3 cellular contexts compared by ENCODE assay signal in the genomic region with DNA sequence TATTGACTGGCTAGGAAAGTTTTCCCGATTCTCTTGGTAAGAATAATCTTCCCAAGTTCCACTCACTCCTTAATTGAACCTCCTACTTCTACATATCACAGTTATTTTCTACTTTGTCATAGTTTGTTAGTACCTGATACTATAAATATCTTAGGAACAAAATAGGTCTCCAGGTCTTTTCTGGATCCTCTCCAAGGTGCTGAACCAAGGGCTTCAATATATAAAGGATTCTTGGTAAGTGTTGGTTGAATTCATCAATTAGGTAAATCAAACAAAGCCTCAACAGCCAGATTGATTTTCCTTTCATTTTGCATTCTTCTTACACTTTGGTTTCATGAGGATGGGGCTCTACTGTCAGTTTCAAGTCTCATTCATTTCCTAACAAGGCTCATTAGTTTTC.
TF ChIP-seq lines count a peak whose summit lies in the region.

No MANE protein-coding gene starts in this region.

TF ChIP-seq in A549, 52 proteins besides CTCF, POLR2A, EP300 and RAD21 (continued from another document):
- TF ChIP-seq, protein P1, sequence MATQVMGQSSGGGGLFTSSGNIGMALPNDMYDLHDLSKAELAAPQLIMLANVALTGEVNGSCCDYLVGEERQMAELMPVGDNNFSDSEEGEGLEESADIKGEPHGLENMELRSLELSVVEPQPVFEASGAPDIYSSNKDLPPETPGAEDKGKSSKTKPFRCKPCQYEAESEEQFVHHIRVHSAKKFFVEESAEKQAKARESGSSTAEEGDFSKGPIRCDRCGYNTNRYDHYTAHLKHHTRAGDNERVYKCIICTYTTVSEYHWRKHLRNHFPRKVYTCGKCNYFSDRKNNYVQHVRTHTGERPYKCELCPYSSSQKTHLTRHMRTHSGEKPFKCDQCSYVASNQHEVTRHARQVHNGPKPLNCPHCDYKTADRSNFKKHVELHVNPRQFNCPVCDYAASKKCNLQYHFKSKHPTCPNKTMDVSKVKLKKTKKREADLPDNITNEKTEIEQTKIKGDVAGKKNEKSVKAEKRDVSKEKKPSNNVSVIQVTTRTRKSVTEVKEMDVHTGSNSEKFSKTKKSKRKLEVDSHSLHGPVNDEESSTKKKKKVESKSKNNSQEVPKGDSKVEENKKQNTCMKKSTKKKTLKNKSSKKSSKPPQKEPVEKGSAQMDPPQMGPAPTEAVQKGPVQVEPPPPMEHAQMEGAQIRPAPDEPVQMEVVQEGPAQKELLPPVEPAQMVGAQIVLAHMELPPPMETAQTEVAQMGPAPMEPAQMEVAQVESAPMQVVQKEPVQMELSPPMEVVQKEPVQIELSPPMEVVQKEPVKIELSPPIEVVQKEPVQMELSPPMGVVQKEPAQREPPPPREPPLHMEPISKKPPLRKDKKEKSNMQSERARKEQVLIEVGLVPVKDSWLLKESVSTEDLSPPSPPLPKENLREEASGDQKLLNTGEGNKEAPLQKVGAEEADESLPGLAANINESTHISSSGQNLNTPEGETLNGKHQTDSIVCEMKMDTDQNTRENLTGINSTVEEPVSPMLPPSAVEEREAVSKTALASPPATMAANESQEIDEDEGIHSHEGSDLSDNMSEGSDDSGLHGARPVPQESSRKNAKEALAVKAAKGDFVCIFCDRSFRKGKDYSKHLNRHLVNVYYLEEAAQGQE (IDR thresholded peaks at IDR 0.05): peak; percentile 68
- no peak for TF ChIP-seq TFCP2L1 (CRISPR knock-in tag; IDR thresholded peaks at IDR 0.05)

TF ChIP-seq in GM23338, 12 proteins besides CTCF, POLR2A, EP300 and RAD21:
- TF ChIP-seq, protein P1 (IDR thresholded peaks at IDR 0.05; ENCODE audit: unreplicated experiment): peak; percentile 54
- no peak for TF ChIP-seq CREB1 (CRISPR knock-in tag; IDR thresholded peaks at IDR 0.05; ENCODE audit: low read depth)

TF ChIP-seq in Ishikawa, 13 proteins besides CTCF, POLR2A, EP300 and RAD21 (continued from another document):
- TF ChIP-seq, protein P1 (IDR thresholded peaks at IDR 0.05; ENCODE audit: low read depth): peak; percentile 70
